27 cellular contexts compared by ENCODE assay signal in genomic region chr2:59874971-59875755, GRCh38.
DNase-seq lines count a peak whose midpoint lies in the region; ATAC-seq, FAIRE-seq and TF ChIP-seq lines count a peak whose summit lies in the region.
"Had no signal": no experiment of that assay in that cellular context is flagged by ENCODE, and none has a peak within 500 bp of the region (broad histone marks: within the 10 kb centered on the region; RNA-seq: fewer than 3 reads in every experiment).

No MANE protein-coding gene starts in this region.

- H3K9ac ChIP-seq in OCI-LY3 (ENCODE audit: low read length) (no peak overlapping the region), H1 (replicated peaks in 1 of 4; ENCODE audit: extremely low read depth in 1 of 4, low read depth in 3 of 4, low read length in 3 of 4) (no peak overlapping the region)
- H3K9ac ChIP-seq: BLaER1 had no signal

- TF ChIP-seq EP300 in H1 (IDR thresholded peaks at IDR 0.05; ENCODE audit: borderline replicate concordance in 1 of 2, low read depth in 2 of 2, low read length in 2 of 2), result no peak

- no peak overlapping the region for H3K18ac ChIP-seq in H1 (ENCODE audit: extremely low read depth, low read length)

- H2AFZ ChIP-seq in GM23338 (peak overlapping the region; percentile 72; the same call in 1 of the 2 replicates), OCI-LY3 (ENCODE audit: low read depth, low read length) (peak overlapping the region; percentile 62), H1 (ENCODE audit: low read length) (0 out of 2 replicates have a peak overlapping the region, but pooled peaks have one; percentile 87)

- H3K9me3 Mint-ChIP-seq in GM23338, result no peaks in the 10 kb centered on the region
- H3K9me3 Mint-ChIP-seq in Calu3 (ENCODE audit: low read depth, unreplicated experiment), result peaks cover 2% of the 10 kb centered on the region
- H3K9me3 Mint-ChIP-seq in MCF 10A (ENCODE audit: unreplicated experiment), result peaks cover 7% of the 10 kb centered on the region

- H3K36me3 ChIP-seq in GM23338 (ENCODE audit: insufficient read depth), result no peaks in the 10 kb centered on the region
- H3K36me3 ChIP-seq in OCI-LY3 (replicated peaks; ENCODE audit: low read depth, low read length), result no peaks in the 10 kb centered on the region
- H3K36me3 ChIP-seq in H1 (ENCODE audit: control insufficient read depth in 2 of 4, insufficient read depth in 4 of 4, low read length in 3 of 4), result no peaks in the 10 kb centered on the region
- H3K36me3 ChIP-seq: BLaER1, MG63 had no signal

- ATAC-seq in GM23338, result peak; percentile 71
- ATAC-seq in HG03521 (IDR thresholded peaks at IDR 0.05; ENCODE audit: unreplicated experiment), result no peak
- ATAC-seq: HepG2, SK-N-SH treated with all-trans-retinoic acid at 6 μM for 48 hours had no signal

- no peaks in the 10 kb centered on the region for H4K20me1 ChIP-seq in GM23338 (replicated peaks; ENCODE audit: insufficient read depth)
- H4K20me1 ChIP-seq in OCI-LY3 (ENCODE audit: insufficient read depth, low read length), result no peaks in the 10 kb centered on the region
- H4K20me1 ChIP-seq in H1 (replicated peaks in 1 of 2; ENCODE audit: control insufficient read depth in 1 of 2, insufficient read depth in 2 of 2, low read length in 2 of 2), result no peaks in the 10 kb centered on the region
- H4K20me1 ChIP-seq: BLaER1 had no signal

- no peak overlapping the region for H3K23ac ChIP-seq in H1 (ENCODE audit: insufficient read length)

- H3K4me1 ChIP-seq in GM23338 (ENCODE audit: insufficient read depth) (peaks cover 19% of the 10 kb centered on the region), OCI-LY3 (ENCODE audit: low read length) (peaks cover 17% of the 10 kb centered on the region), H1 (replicated peaks in 1 of 4; ENCODE audit: control insufficient read depth in 3 of 4, insufficient read depth in 4 of 4, low read length in 3 of 4) (peaks cover 0 to 6% (median 3%) of the 10 kb centered on the region in 4 experiments; a peak in 3 of 7 replicates)
- H3K4me1 ChIP-seq: BLaER1 had no signal

- no peaks in the 10 kb centered on the region for H3F3A ChIP-seq in GM23338 (replicated peaks; ENCODE audit: low read depth)

- H4K5ac ChIP-seq in H1 (ENCODE audit: insufficient read length, low read depth, low read length), result no peak overlapping the region

- peaks cover 4% of the 10 kb centered on the region; the same call in 1 of the 2 replicates for H3K9me2 ChIP-seq in GM23338 (ENCODE audit: insufficient read depth)

- H3K27me3 Mint-ChIP-seq in GM23338 (ENCODE audit: insufficient read depth, low read depth, poor library complexity), result peaks cover 2% of the 10 kb centered on the region
- H3K27me3 Mint-ChIP-seq in Calu3 (ENCODE audit: unreplicated experiment), result peaks cover 7% of the 10 kb centered on the region
- H3K27me3 Mint-ChIP-seq in MCF 10A (ENCODE audit: insufficient read depth, unreplicated experiment), result no peaks in the 10 kb centered on the region
- H3K27me3 Mint-ChIP-seq: CD4-positive, CD25-positive, alpha-beta regulatory T cell had no signal

- DNase-seq in GM23338 (ENCODE audit: low spot score) (peak; percentile 14), H1 (ENCODE audit: low read depth in 1 of 2, low spot score in 2 of 2) (no peak), Calu3 (no peak), MCF 10A (ENCODE audit: unreplicated experiment) (no peak), OCI-M2 (lab: John Stamatoyannopoulos, UW; ENCODE audit: unreplicated experiment) (no peak)
- DNase-seq: CD4-positive, CD25-positive, alpha-beta regulatory T cell; COR-L47; EL; Kasumi-1; MG63; NCI-H1105 treated with DMSO at 0.1 percent for 48 hours; NCI-H146; NCI-H2029; NCI-H446; NCI-H524 treated with DMSO at 0.1 percent for 48 hours; NCI-H774; OCI-M1; SIG-M5 had no signal

- no peak overlapping the region for H3K27ac ChIP-seq in GM23338 (ENCODE audit: low read depth)
- H3K27ac ChIP-seq in OCI-LY3 (ENCODE audit: low read length), result no peak overlapping the region
- H3K27ac ChIP-seq in H1 (ENCODE audit: low read depth, low read length), result no peak overlapping the region
- H3K27ac ChIP-seq: BLaER1 had no signal

- H3K9me3 ChIP-seq in OCI-LY3 (ENCODE audit: insufficient read depth, low read length), result no peaks in the 10 kb centered on the region
- H3K9me3 ChIP-seq in H1 (ENCODE audit: insufficient read depth in 2 of 2, low read depth in 1 of 2, low read length in 1 of 2), result no peaks in the 10 kb centered on the region
- H3K9me3 ChIP-seq: BLaER1, MG63 had no signal

- H2BK15ac ChIP-seq in H1 (ENCODE audit: low read length), result no peak overlapping the region

- H3K4me1 Mint-ChIP-seq in GM23338 (peaks cover 19% of the 10 kb centered on the region), Calu3 (ENCODE audit: low read depth, unreplicated experiment) (no peaks in the 10 kb centered on the region), MCF 10A (ENCODE audit: insufficient read depth, unreplicated experiment) (no peaks in the 10 kb centered on the region)
- H3K4me1 Mint-ChIP-seq: CD4-positive, CD25-positive, alpha-beta regulatory T cell had no signal

- TF ChIP-seq CTCF in GM23338 (conservative IDR thresholded peaks at IDR 0.05; ENCODE audit: low read depth in 2 of 2) (no peak), OCI-LY3 (IDR thresholded peaks at IDR 0.05; ENCODE audit: low read depth, low read length) (no peak), H1 (IDR thresholded peaks at IDR 0.05; ENCODE audit: control extremely low read depth in 1 of 3, insufficient read depth in 1 of 3, low read depth in 1 of 3, low read length in 3 of 3) (no peak), Calu3 (IDR thresholded peaks at IDR 0.05; ENCODE audit: unreplicated experiment) (no peak), MCF 10A (IDR thresholded peaks at IDR 0.05; ENCODE audit: unreplicated experiment) (no peak)

- H2BK5ac ChIP-seq in H1 (ENCODE audit: low read depth, low read length), result no peak overlapping the region

- CTCF ChIA-PET in H1 (lab: Charles Lee; ENCODE audit: partially characterized antibody), result interaction anchor here (1.0 to 1.2 kb wide), 2 partner anchors 8 to 57 kb away, joined by 3 read pairs; no protein-coding TSS in a partner anchor
- CTCF ChIA-PET in Calu3 (lab: Charles Lee), result no interaction called here
- CTCF ChIA-PET in MCF 10A (lab: Yijun Ruan, JAX), result interaction anchor here (0.6 kb wide), 1 partner anchor 662 kb away, joined by 4 read pairs; no protein-coding TSS in a partner anchor

- no TSS peak for BruUV-seq in Calu3 (replicated peaks; lab: Mats Ljungman, UMichigan)
- BruUV-seq in MCF 10A (replicated peaks; lab: Mats Ljungman, UMichigan), result no TSS peak

- POLR2A ChIA-PET in H1 (lab: Charles Lee; ENCODE audit: partially characterized antibody), result interaction anchor here (0.6 kb wide), 1 partner anchor 14 kb away, joined by 3 read pairs; no protein-coding TSS in a partner anchor
- POLR2A ChIA-PET in MCF 10A (lab: Yijun Ruan, JAX), result no interaction called here

- H3K4me3 ChIP-seq in GM23338 (no peak overlapping the region), OCI-LY3 (ENCODE audit: low read length) (no peak overlapping the region), H1 (ENCODE audit: extremely low read depth in 1 of 4, insufficient read depth in 2 of 4, low read depth in 3 of 4, low read length in 4 of 4) (no peak overlapping the region)
- H3K4me3 ChIP-seq: BLaER1, MG63 had no signal

- no peaks in the 10 kb centered on the region for H3K79me1 ChIP-seq in H1 (ENCODE audit: low read depth, low read length)

- no peak overlapping the region for H4K8ac ChIP-seq in H1 (ENCODE audit: extremely low read depth, insufficient read depth, low read length)

- no peak overlapping the region for H4K91ac ChIP-seq in H1 (replicated peaks; ENCODE audit: insufficient read length, low read length)

- H3K27ac Mint-ChIP-seq in GM23338, result no peak overlapping the region
- H3K27ac Mint-ChIP-seq in Calu3 (ENCODE audit: unreplicated experiment), result no peak overlapping the region
- H3K27ac Mint-ChIP-seq in MCF 10A (ENCODE audit: low read depth, unreplicated experiment), result no peak overlapping the region
- H3K27ac Mint-ChIP-seq: CD4-positive, CD25-positive, alpha-beta regulatory T cell had no signal

- H2AK5ac ChIP-seq in H1 (ENCODE audit: low read depth, low read length), result no peak overlapping the region

- WGBS in H1 (ENCODE audit: extremely low coverage in 1 of 2, insufficient coverage in 1 of 2, insufficient read length in 1 of 2, insufficient replicate concordance in 2 of 2, low coverage in 1 of 2, low lambda C conversion rate in 2 of 2, missing lambda C conversion rate in 1 of 2), 2 experiments, result 93% methylated on average over 2 of the region's 2 CpGs; no CpG with 5 or more reads in 1 of the 2 experiments

- H3K23me2 ChIP-seq in H1 (ENCODE audit: low read depth, low read length), result no peaks in the 10 kb centered on the region

- H3K4ac ChIP-seq in H1 (replicated peaks; ENCODE audit: insufficient read length, low read depth, low read length), result no peak overlapping the region

- no peak for TF ChIP-seq POLR2A in H1 (IDR thresholded peaks at IDR 0.05; ENCODE audit: control extremely low read depth in 1 of 2, low read depth in 2 of 2, low read length in 2 of 2)

- H2BK20ac ChIP-seq in H1 (ENCODE audit: low read length), result no peak overlapping the region

- H2BK120ac ChIP-seq in H1 (replicated peaks; ENCODE audit: low read depth, low read length), result no peak overlapping the region

- intact Hi-C loops in Calu3 (cut with micrococcal nuclease; ENCODE audit: unreplicated experiment), result no loop called here
- intact Hi-C loops in MCF 10A (cut with micrococcal nuclease), result no loop called here

- TF ChIP-seq RAD21 in H1 (IDR thresholded peaks at IDR 0.05 in 1 of 2, conservative IDR thresholded peaks at IDR 0.05 in 1 of 2; ENCODE audit: low read depth in 2 of 2, low read length in 2 of 2), result no peak

- FAIRE-seq in H1 (lab: Jason Lieb, UNC), result no peak
- FAIRE-seq: A204.1, GM12892, H54, HepG2, RCC 7860 had no signal

- H3K4me3 Mint-ChIP-seq in GM23338 (no peak overlapping the region), Calu3 (ENCODE audit: low read depth, unreplicated experiment) (no peak overlapping the region), MCF 10A (ENCODE audit: unreplicated experiment) (no peak overlapping the region)
- H3K4me3 Mint-ChIP-seq: CD4-positive, CD25-positive, alpha-beta regulatory T cell had no signal

- no peak overlapping the region for H3K4me2 ChIP-seq in GM23338
- H3K4me2 ChIP-seq in OCI-LY3 (ENCODE audit: low read length), result 0 out of 2 replicates have a peak overlapping the region, but pooled peaks have one; percentile 29
- no peak overlapping the region; a peak in 1 of 4 replicates for H3K4me2 ChIP-seq in H1 (ENCODE audit: insufficient read depth in 1 of 2, low read depth in 2 of 2, low read length in 2 of 2)
- H3K4me2 ChIP-seq: BLaER1 had no signal

- no peak overlapping the region for H2BK12ac ChIP-seq in H1 (ENCODE audit: low read depth, low read length)

- no peaks in the 10 kb centered on the region for H3K36me3 Mint-ChIP-seq in GM23338 (ENCODE audit: low read depth)
- no peaks in the 10 kb centered on the region for H3K36me3 Mint-ChIP-seq in Calu3 (ENCODE audit: insufficient read depth, unreplicated experiment)
- H3K36me3 Mint-ChIP-seq in MCF 10A (ENCODE audit: insufficient read depth, unreplicated experiment), result no peaks in the 10 kb centered on the region
- H3K36me3 Mint-ChIP-seq: CD4-positive, CD25-positive, alpha-beta regulatory T cell had no signal

- H3K27me3 ChIP-seq in GM23338 (ENCODE audit: insufficient read depth) (no peaks in the 10 kb centered on the region), OCI-LY3 (ENCODE audit: low read depth, low read length) (no peaks in the 10 kb centered on the region), H1 (replicated peaks in 1 of 4; ENCODE audit: control insufficient read depth in 3 of 4, extremely low read depth in 1 of 4, insufficient read depth in 3 of 4, low read length in 3 of 4) (no peaks in the 10 kb centered on the region)
- H3K27me3 ChIP-seq: BLaER1, MG63 had no signal

- H3K79me2 ChIP-seq in GM23338 (replicated peaks; ENCODE audit: insufficient read depth) (no peaks in the 10 kb centered on the region), OCI-LY3 (ENCODE audit: low read length) (no peaks in the 10 kb centered on the region), H1 (ENCODE audit: control insufficient read depth in 1 of 2, insufficient read depth in 2 of 2, low read length in 2 of 2) (no peaks in the 10 kb centered on the region)

- no peak overlapping the region for H3K56ac ChIP-seq in H1 (replicated peaks; ENCODE audit: insufficient read length, low read depth, low read length)

- H3K14ac ChIP-seq in H1 (ENCODE audit: insufficient read length), result no peak overlapping the region
